In genomic region chr14:61471297-61471980, GRCh38 we compare ENCODE assay signal across 8 cellular contexts.
DNase-seq lines count a peak whose midpoint lies in the region; ATAC-seq and TF ChIP-seq lines count a peak whose summit lies in the region.

No MANE protein-coding gene starts in this region.

- no peak for DNase-seq in GM23338 (ENCODE audit: low spot score)
- DNase-seq in activated CD4-positive, alpha-beta memory T cell treated with anti-CD3 and anti-CD28 coated beads, Interleukin-2, amount 10 ng/mL, durations not matched to agents 7 days and 5 days: no peak
- no peak for DNase-seq in Right ventricle myocardium superior
- no peak for DNase-seq in spleen
- DNase-seq in DMS79 treated with DMSO at 0.1 percent for 48 hours (lab: John Stamatoyannopoulos, UW): no peak
- no peak for DNase-seq in NCI-H1417 (lab: John Stamatoyannopoulos, UW)

- H3F3A ChIP-seq in GM23338 (replicated peaks; ENCODE audit: low read depth): peaks cover 2% of the 10 kb centered on the region; the same call in 1 of the 2 replicates

- no peaks in the 10 kb centered on the region for H3K27me3 ChIP-seq in GM23338 (ENCODE audit: insufficient read depth)
- H3K27me3 ChIP-seq in spleen (replicated peaks in 1 of 7): no peaks in the 10 kb centered on the region

- H3K4me1 Mint-ChIP-seq in GM23338: peaks cover 50% of the 10 kb centered on the region
- H3K4me1 Mint-ChIP-seq in activated CD4-positive, alpha-beta memory T cell treated with anti-CD3 and anti-CD28 coated beads, Interleukin-2, amount 10 ng/mL, durations not matched to agents 7 days and 5 days: peaks cover 78% of the 10 kb centered on the region

- no peaks in the 10 kb centered on the region for H3K36me3 Mint-ChIP-seq in GM23338 (ENCODE audit: low read depth)
- H3K36me3 Mint-ChIP-seq in activated CD4-positive, alpha-beta memory T cell treated with anti-CD3 and anti-CD28 coated beads, Interleukin-2, amount 10 ng/mL, durations not matched to agents 7 days and 5 days (ENCODE audit: low read depth): peaks cover 65% of the 10 kb centered on the region

- no peaks in the 10 kb centered on the region for H3K9me3 Mint-ChIP-seq in GM23338
- no peaks in the 10 kb centered on the region for H3K9me3 Mint-ChIP-seq in activated CD4-positive, alpha-beta memory T cell treated with anti-CD3 and anti-CD28 coated beads, Interleukin-2, amount 10 ng/mL, durations not matched to agents 7 days and 5 days

- no peak for TF ChIP-seq POLR2A in spleen (IDR thresholded peaks at IDR 0.05)

- TF ChIP-seq CTCF in GM23338 (conservative IDR thresholded peaks at IDR 0.05; ENCODE audit: low read depth in 2 of 2) (no peak), spleen (IDR thresholded peaks at IDR 0.05 in 8 of 11, conservative IDR thresholded peaks at IDR 0.05 in 3 of 11) (no peak)

- intact Hi-C loops in Right ventricle myocardium superior (cut with DNase I) (loop anchor here (10.0 kb wide), 1 partner anchor 53 kb away; no protein-coding TSS in a partner anchor), spleen (cut with DNase I; ENCODE audit: low total_unique reads) (no loop called here)

- peaks cover 4% of the 10 kb centered on the region for H3K27me3 Mint-ChIP-seq in GM23338 (ENCODE audit: insufficient read depth, low read depth, poor library complexity)
- H3K27me3 Mint-ChIP-seq in activated CD4-positive, alpha-beta memory T cell treated with anti-CD3 and anti-CD28 coated beads, Interleukin-2, amount 10 ng/mL, durations not matched to agents 7 days and 5 days: no peaks in the 10 kb centered on the region

- H3K4me3 ChIP-seq in GM23338 (no peak overlapping the region), spleen (peak overlapping the region; percentile 16 to 63 (median 27))

- POLR2A ChIA-PET in activated CD4-positive, alpha-beta memory T cell treated with anti-CD3 and anti-CD28 coated beads, Interleukin-2, amount 10 ng/mL, durations not matched to agents 7 days and 5 days (lab: Charles Lee): interaction anchor here (0.9 to 8.6 kb wide), 23 partner anchors 9 to 291 kb away, joined by 3 to 80 read pairs (median 5); partner anchors contain the start of genes HIF1A, PRKCH and SNAPC1

- H3K79me2 ChIP-seq in GM23338 (replicated peaks; ENCODE audit: insufficient read depth): no peaks in the 10 kb centered on the region

- no peaks in the 10 kb centered on the region for H3K9me2 ChIP-seq in GM23338 (ENCODE audit: insufficient read depth)

- H3K9me3 ChIP-seq in spleen: no peaks in the 10 kb centered on the region

- H3K4me1 ChIP-seq in GM23338 (ENCODE audit: insufficient read depth) (peaks cover 50% of the 10 kb centered on the region), spleen (peaks cover 51 to 100% (median 82%) of the 10 kb centered on the region in 6 donors)

- no peak overlapping the region for H2AFZ ChIP-seq in GM23338

- CTCF ChIA-PET in activated CD4-positive, alpha-beta memory T cell treated with anti-CD3 and anti-CD28 coated beads, Interleukin-2, amount 10 ng/mL, durations not matched to agents 7 days and 5 days (lab: Charles Lee): interaction anchor here (0.8 to 3.0 kb wide), 11 partner anchors 7 to 366 kb away, joined by 3 to 12 read pairs (median 4); partner anchors contain the start of genes SNAPC1 and TMEM30B

- H4K20me1 ChIP-seq in GM23338 (replicated peaks; ENCODE audit: insufficient read depth): no peaks in the 10 kb centered on the region

- no peak overlapping the region for H3K27ac Mint-ChIP-seq in GM23338
- H3K27ac Mint-ChIP-seq in activated CD4-positive, alpha-beta memory T cell treated with anti-CD3 and anti-CD28 coated beads, Interleukin-2, amount 10 ng/mL, durations not matched to agents 7 days and 5 days: peak overlapping the region; percentile 88

- ATAC-seq in GM23338: no peak
- peak; percentile 61 for ATAC-seq in Right ventricle myocardium superior (ENCODE audit: poor library complexity)
- ATAC-seq in HG02938 (IDR thresholded peaks at IDR 0.05; ENCODE audit: unreplicated experiment): no peak
- ATAC-seq in HG02623 (IDR thresholded peaks at IDR 0.05; ENCODE audit: unreplicated experiment): no peak

- H3K27ac ChIP-seq in GM23338 (ENCODE audit: low read depth) (no peak overlapping the region), spleen (peak overlapping the region; percentile 74 to 97 (median 96))

- H3K4me2 ChIP-seq in GM23338: 0 out of 2 replicates have a peak overlapping the region, but pooled peaks have one; percentile 24

- no peaks in the 10 kb centered on the region for H3K36me3 ChIP-seq in GM23338 (ENCODE audit: insufficient read depth)
- peaks cover 0 to 9% (median 0%) of the 10 kb centered on the region in 6 donors for H3K36me3 ChIP-seq in spleen

- no peak overlapping the region; the same call in 2 of the 3 replicates for H3K4me3 Mint-ChIP-seq in GM23338
- H3K4me3 Mint-ChIP-seq in activated CD4-positive, alpha-beta memory T cell treated with anti-CD3 and anti-CD28 coated beads, Interleukin-2, amount 10 ng/mL, durations not matched to agents 7 days and 5 days: peak overlapping the region; percentile 74

- 41 to 47% (median 44%) methylated on average over 7 of the region's 7 CpGs for WGBS in spleen, 5 donors

TF ChIP-seq in GM23338, 12 proteins besides CTCF, POLR2A, EP300 and RAD21:
- TF ChIP-seq POLR2AphosphoS5 (IDR thresholded peaks at IDR 0.05; ENCODE audit: low read depth) (no peak), EZH2phosphoT487 (IDR thresholded peaks at IDR 0.05; ENCODE audit: unreplicated experiment) (no peak), STAT1 (IDR thresholded peaks at IDR 0.05; ENCODE audit: unreplicated experiment) (no peak), ZNF331 (CRISPR knock-in tag; IDR thresholded peaks at IDR 0.05; ENCODE audit: low read depth) (no peak), EZH2 (IDR thresholded peaks at IDR 0.05; ENCODE audit: low read depth, unreplicated experiment) (no peak), CREB1 (CRISPR knock-in tag; IDR thresholded peaks at IDR 0.05; ENCODE audit: low read depth) (no peak), ETS1 (IDR thresholded peaks at IDR 0.05) (no peak), ZNF114 (CRISPR knock-in tag; IDR thresholded peaks at IDR 0.05) (no peak), JUNB (IDR thresholded peaks at IDR 0.05; ENCODE audit: unreplicated experiment) (no peak), NANOG (IDR thresholded peaks at IDR 0.05; ENCODE audit: borderline replicate concordance) (no peak), REST (IDR thresholded peaks at IDR 0.05; ENCODE audit: unreplicated experiment) (no peak)
TF ChIP-seq in GM23338: peak in this region for 0.
